In genomic region chrX:63560601-63561218, GRCh38 we compare ENCODE assay signal across 1 cellular context.
TF ChIP-seq lines count a peak whose summit lies in the region.

No MANE protein-coding gene starts in this region.

TF ChIP-seq in GM12878, 131 proteins besides CTCF, POLR2A, EP300 and RAD21 (continued from another document and continues in another):
- TF ChIP-seq ZBED1 (IDR thresholded peaks at IDR 0.05; ENCODE audit: borderline replicate concordance), result no peak
- TF ChIP-seq MEF2B (IDR thresholded peaks at IDR 0.05; ENCODE audit: partially characterized antibody, poor library complexity, severe bottlenecking), result no peak
- 0 out of 2 replicates have a peak, but pooled peaks have one; percentile 35 for TF ChIP-seq YY1 (IDR thresholded peaks at IDR 0.05; ENCODE audit: low read depth, low read length)
- no peak for TF ChIP-seq PRDM15 (CRISPR knock-in tag; IDR thresholded peaks at IDR 0.05)
- TF ChIP-seq USF2 (IDR thresholded peaks at IDR 0.05; ENCODE audit: borderline replicate concordance, low read depth, low read length), result peak; percentile 42; the same call in 1 of the 2 replicates
- TF ChIP-seq RELB (IDR thresholded peaks at IDR 0.05; ENCODE audit: low read depth), result peak; percentile 33; the same call in 1 of the 2 replicates
- TF ChIP-seq ZNF592 (IDR thresholded peaks at IDR 0.05), result no peak
- TF ChIP-seq ELK1 (IDR thresholded peaks at IDR 0.05; ENCODE audit: low read depth, low read length), result no peak
- no peak for TF ChIP-seq SP1 (IDR thresholded peaks at IDR 0.05; ENCODE audit: low read depth, low read length)
- no peak for TF ChIP-seq KLF5 (IDR thresholded peaks at IDR 0.05; ENCODE audit: partially characterized antibody)
- peak; percentile 64; the same call in 1 of the 2 replicates for TF ChIP-seq PKNOX1 (IDR thresholded peaks at IDR 0.05)
- peak; percentile 38 for TF ChIP-seq NKRF (conservative IDR thresholded peaks at IDR 0.05)
- TF ChIP-seq ZNF207 (IDR thresholded peaks at IDR 0.05; ENCODE audit: borderline replicate concordance), result no peak
- no peak for TF ChIP-seq CHD1 (IDR thresholded peaks at IDR 0.05; ENCODE audit: low read depth, low read length)
- TF ChIP-seq MTA3 (IDR thresholded peaks at IDR 0.05; ENCODE audit: borderline replicate concordance, low read length), result no peak
- peak; percentile 32; the same call in 1 of the 2 replicates for TF ChIP-seq POLR2AphosphoS5 (IDR thresholded peaks at IDR 0.05; ENCODE audit: low read length)
- no peak for TF ChIP-seq HDGF (IDR thresholded peaks at IDR 0.05)
- TF ChIP-seq NBN (IDR thresholded peaks at IDR 0.05), result no peak
- no peak for TF ChIP-seq GATAD2B (conservative IDR thresholded peaks at IDR 0.05; ENCODE audit: low read depth)
- 0 out of 2 replicates have a peak, but pooled peaks have one; percentile 18 for TF ChIP-seq PAX5 (IDR thresholded peaks at IDR 0.05; ENCODE audit: borderline replicate concordance, low read depth, low read length)
- no peak for TF ChIP-seq NR2C2 (IDR thresholded peaks at IDR 0.05; ENCODE audit: borderline replicate concordance, control insufficient read depth, insufficient read length, low read depth)
- no peak for TF ChIP-seq STAT3 (IDR thresholded peaks at IDR 0.05; ENCODE audit: low read depth, low read length)
- TF ChIP-seq SUPT20H (IDR thresholded peaks at IDR 0.05; ENCODE audit: borderline replicate concordance, control insufficient read depth, low read depth, low read length), result no peak
- TF ChIP-seq SUZ12 (IDR thresholded peaks at IDR 0.05; ENCODE audit: unreplicated experiment), result no peak
- TF ChIP-seq PML (IDR thresholded peaks at IDR 0.05; ENCODE audit: low read length), result no peak
- no peak for TF ChIP-seq MAX (IDR thresholded peaks at IDR 0.05; ENCODE audit: low read depth, low read length)
- TF ChIP-seq KAT2A (conservative IDR thresholded peaks at IDR 0.05; ENCODE audit: control insufficient read depth, low read depth, low read length), result no peak
- TF ChIP-seq IKZF1 (conservative IDR thresholded peaks at IDR 0.05), result peak; percentile 30; the same call in 1 of the 2 replicates
- TF ChIP-seq ZZZ3 (IDR thresholded peaks at IDR 0.05; ENCODE audit: control insufficient read depth, insufficient read length, low read depth), result no peak
- no peak for TF ChIP-seq BCL3 (IDR thresholded peaks at IDR 0.05; ENCODE audit: borderline replicate concordance, insufficient read depth, low read depth, low read length, poor library complexity, severe bottlenecking)
- TF ChIP-seq TCF12 (IDR thresholded peaks at IDR 0.05; ENCODE audit: low read depth, low read length), result no peak
- peak; percentile 79 for TF ChIP-seq MXI1 (IDR thresholded peaks at IDR 0.05; ENCODE audit: low read depth, low read length)
- no peak for TF ChIP-seq ZNF217 (IDR thresholded peaks at IDR 0.05)
- no peak for TF ChIP-seq ZBTB4 (CRISPR knock-in tag; IDR thresholded peaks at IDR 0.05)
- no peak for TF ChIP-seq KDM1A (IDR thresholded peaks at IDR 0.05; ENCODE audit: borderline replicate concordance)
- no peak for TF ChIP-seq BMI1 (IDR thresholded peaks at IDR 0.05; ENCODE audit: borderline replicate concordance)
- no peak for TF ChIP-seq ZNF274 (IDR thresholded peaks at IDR 0.05; ENCODE audit: insufficient read depth, insufficient read length)
- TF ChIP-seq BHLHE40 (IDR thresholded peaks at IDR 0.05; ENCODE audit: borderline replicate concordance in 1 of 2, low read depth in 2 of 2, low read length in 1 of 2), result peak; percentile 72 to 89
- no peak for TF ChIP-seq ASH2L (IDR thresholded peaks at IDR 0.05; ENCODE audit: borderline replicate concordance, low read depth)
